ENCODE assay signal across 37 cellular contexts in genomic region chr7:39819514-39819913, GRCh38.
A peak's percentile ranks its signal among the peaks of the same experiment; 100 is the strongest.
DNase-seq lines count a peak whose midpoint lies in the region; ATAC-seq, FAIRE-seq and TF ChIP-seq lines count a peak whose summit lies in the region.
"Had no signal": no experiment of that assay in that cellular context is flagged by ENCODE, and none has a peak within 500 bp of the region (broad histone marks: within the 10 kb centered on the region; RNA-seq: fewer than 3 reads in every experiment).

No MANE protein-coding gene starts in this region.

- no peak overlapping the region for H2BK20ac ChIP-seq in H1 (ENCODE audit: low read length)

- H3K79me2 ChIP-seq in K562 (ENCODE audit: control insufficient read depth, insufficient read depth, low read length) (no peaks in the 10 kb centered on the region), H1 (ENCODE audit: control insufficient read depth in 1 of 2, insufficient read depth in 2 of 2, low read length in 2 of 2) (no peaks in the 10 kb centered on the region), neural progenitor cell (ENCODE audit: low read depth) (no peaks in the 10 kb centered on the region)

- no peak overlapping the region for H3K4me3 Mint-ChIP-seq in neural progenitor cell
- H3K4me3 Mint-ChIP-seq: B cell; CD14-positive monocyte; CD4-positive, alpha-beta memory T cell; CD4-positive, alpha-beta T cell; CD4-positive, CD25-positive, alpha-beta regulatory T cell; CD8-positive, alpha-beta memory T cell; CD8-positive, alpha-beta T cell had no signal

- POLR2A ChIA-PET in K562 (lab: Yijun Ruan, JAX) = no interaction called here
- POLR2A ChIA-PET in H1 (lab: Charles Lee; ENCODE audit: partially characterized antibody) = interaction anchor here (1.1 kb wide), 1 partner anchor 130 kb away, joined by 3 read pairs; the partner anchor contains the start of gene CDK13

- DNase-seq in K562 (ENCODE audit: extremely low read depth in 1 of 4, low spot score in 3 of 4) (no peak), H1 (ENCODE audit: low read depth in 1 of 2, low spot score in 2 of 2) (no peak), neural progenitor cell (ENCODE audit: low spot score) (no peak), glomerular visceral epithelial cell (ENCODE audit: extremely low spot score) (no peak), spleen (no peak)
- no peak for DNase-seq in effector memory CD4-positive, alpha-beta T cell
- DNase-seq: 8988T; ACHN; AML-193; BE2C; C1 segment of cervical spinal cord; Caco-2; Calu3; CD4-positive, alpha-beta memory T cell; CD4-positive, alpha-beta T cell; CD4-positive, CD25-positive, alpha-beta regulatory T cell; CD8-positive, alpha-beta memory T cell; CD8-positive, alpha-beta T cell; COR-L47; DMS 273 treated with DMSO at 0.1 percent for 48 hours; DMS153; DMS53; DMS79; DMS79 treated with DMSO at 0.1 percent for 48 hours; DND-41; EL had no signal

- no peak overlapping the region for H4K5ac ChIP-seq in H1 (ENCODE audit: insufficient read length, low read depth, low read length)

- H3K27ac ChIP-seq in VCaP (peak overlapping the region; percentile 8; the same call in 1 of the 2 replicates), K562 (ENCODE audit: extremely low read depth, low read depth, low read length) (no peak overlapping the region), H1 (ENCODE audit: low read depth, low read length) (no peak overlapping the region), neural progenitor cell (no peak overlapping the region), spleen (no peak overlapping the region)
- H3K27ac ChIP-seq in effector memory CD4-positive, alpha-beta T cell (ENCODE audit: insufficient read depth, low read length, poor library complexity, severe bottlenecking) = no peak overlapping the region
- H3K27ac ChIP-seq: 22Rv1; A549; BLaER1; BLaER1 treated with 17β-estradiol and CSF1 and Interleukin-3, amounts not matched to agents 10 nM and 100 nM; C4-2B had no signal

- no peaks in the 10 kb centered on the region for H3K9me3 ChIP-seq in K562 (replicated peaks; ENCODE audit: control insufficient read depth, insufficient read depth, low read depth, low read length)
- H3K9me3 ChIP-seq in H1 (ENCODE audit: insufficient read depth in 2 of 2, low read depth in 1 of 2, low read length in 1 of 2) = no peaks in the 10 kb centered on the region
- no peaks in the 10 kb centered on the region for H3K9me3 ChIP-seq in neural progenitor cell (ENCODE audit: low read depth)
- no peaks in the 10 kb centered on the region for H3K9me3 ChIP-seq in effector memory CD4-positive, alpha-beta T cell (ENCODE audit: control insufficient read depth, low read length)
- H3K9me3 ChIP-seq in spleen = no peaks in the 10 kb centered on the region
- H3K9me3 ChIP-seq: A549; BE2C; BLaER1; BLaER1 treated with 17β-estradiol and CSF1 and Interleukin-3, amounts not matched to agents 10 nM and 100 nM; Caco-2 had no signal

- FAIRE-seq in K562 (lab: Jason Lieb, UNC) (no peak), H1 (lab: Jason Lieb, UNC) (no peak)
- FAIRE-seq: A204.1, A549, D721Med had no signal

- no peak overlapping the region for H2BK15ac ChIP-seq in H1 (ENCODE audit: low read length)

- no peaks in the 10 kb centered on the region for H3K9me3 Mint-ChIP-seq in neural progenitor cell
- H3K9me3 Mint-ChIP-seq: CD14-positive monocyte; CD4-positive, alpha-beta memory T cell; CD4-positive, alpha-beta T cell; CD4-positive, CD25-positive, alpha-beta regulatory T cell; CD8-positive, alpha-beta memory T cell; CD8-positive, alpha-beta T cell had no signal

- no peak overlapping the region for H3K18ac ChIP-seq in H1 (ENCODE audit: extremely low read depth, low read length)

- H3K27me3 ChIP-seq in K562 (ENCODE audit: control insufficient read depth in 2 of 2, insufficient read depth in 2 of 2, low read length in 2 of 2) (peaks cover 5 to 14% of the 10 kb centered on the region in 2 experiments; a peak in 3 of 5 replicates), H1 (replicated peaks in 1 of 4; ENCODE audit: control insufficient read depth in 3 of 4, extremely low read depth in 1 of 4, insufficient read depth in 3 of 4, low read length in 3 of 4) (peaks cover 0 to 1% (median 0%) of the 10 kb centered on the region in 4 experiments; a peak in 1 of 7 replicates), neural progenitor cell (no peaks in the 10 kb centered on the region), spleen (replicated peaks in 1 of 7) (peaks cover 0 to 18% (median 0%) of the 10 kb centered on the region in 7 donors)
- H3K27me3 ChIP-seq in effector memory CD4-positive, alpha-beta T cell (replicated peaks; ENCODE audit: control insufficient read depth, insufficient read depth, low read length, poor library complexity, severe bottlenecking) = no peaks in the 10 kb centered on the region
- H3K27me3 ChIP-seq: BLaER1; BLaER1 treated with 17β-estradiol and CSF1 and Interleukin-3, amounts not matched to agents 10 nM and 100 nM had no signal

- H3K4me3 ChIP-seq in K562 (no peak overlapping the region), H1 (ENCODE audit: extremely low read depth in 1 of 4, insufficient read depth in 2 of 4, low read depth in 3 of 4, low read length in 4 of 4) (no peak overlapping the region), neural progenitor cell (no peak overlapping the region), spleen (no peak overlapping the region)
- H3K4me3 ChIP-seq in effector memory CD4-positive, alpha-beta T cell (ENCODE audit: insufficient read depth, low read depth, low read length, poor library complexity, severe bottlenecking) = no peak overlapping the region
- H3K4me3 ChIP-seq: A549; BLaER1; BLaER1 treated with 17β-estradiol and CSF1 and Interleukin-3, amounts not matched to agents 10 nM and 100 nM had no signal

- no peak overlapping the region for H3K56ac ChIP-seq in H1 (replicated peaks; ENCODE audit: insufficient read length, low read depth, low read length)

- TF ChIP-seq RAD21 in K562 (CRISPR knock-in tag; conservative IDR thresholded peaks at IDR 0.05 in 1 of 2, IDR thresholded peaks at IDR 0.05 in 1 of 2) = no peak
- TF ChIP-seq RAD21 in H1 (IDR thresholded peaks at IDR 0.05 in 1 of 2, conservative IDR thresholded peaks at IDR 0.05 in 1 of 2; ENCODE audit: low read depth in 2 of 2, low read length in 2 of 2) = no peak

- CTCF ChIA-PET in K562 (lab: Yijun Ruan, JAX; ENCODE audit: low intra/inter-chr PET ratio) (no interaction called here), H1 (lab: Charles Lee; ENCODE audit: partially characterized antibody) (interaction anchor here (0.9 to 1.1 kb wide), 6 partner anchors 9 to 76 kb away, joined by 3 to 5 read pairs (median 3); no protein-coding TSS in a partner anchor)

- no peaks in the 10 kb centered on the region for H3K9me1 ChIP-seq in K562 (ENCODE audit: control insufficient read depth, insufficient read depth, low read length)

- H3K9ac ChIP-seq in K562 (ENCODE audit: insufficient read depth in 1 of 2, low read depth in 2 of 2, low read length in 2 of 2) (no peak overlapping the region), H1 (replicated peaks in 1 of 4; ENCODE audit: extremely low read depth in 1 of 4, low read depth in 3 of 4, low read length in 3 of 4) (no peak overlapping the region), neural progenitor cell (no peak overlapping the region)
- H3K9ac ChIP-seq: BLaER1; BLaER1 treated with 17β-estradiol and CSF1 and Interleukin-3, amounts not matched to agents 10 nM and 100 nM had no signal

- BruUV-seq in K562 (replicated peaks; lab: Mats Ljungman, UMichigan) = no TSS peak

- H2BK12ac ChIP-seq in H1 (ENCODE audit: low read depth, low read length) = no peak overlapping the region

- H3K4me1 ChIP-seq in K562 (replicated peaks in 1 of 2; ENCODE audit: control insufficient read depth in 2 of 2, insufficient read depth in 2 of 2, low read length in 2 of 2) (no peaks in the 10 kb centered on the region; a peak in 1 of 5 replicates), H1 (replicated peaks in 1 of 4; ENCODE audit: control insufficient read depth in 3 of 4, insufficient read depth in 4 of 4, low read length in 3 of 4) (no peaks in the 10 kb centered on the region), neural progenitor cell (no peaks in the 10 kb centered on the region), spleen (no peaks in the 10 kb centered on the region)
- H3K4me1 ChIP-seq in effector memory CD4-positive, alpha-beta T cell (ENCODE audit: control insufficient read depth, insufficient read depth, low read length, poor library complexity, severe bottlenecking) = no peaks in the 10 kb centered on the region
- H3K4me1 ChIP-seq: A549; BLaER1; BLaER1 treated with 17β-estradiol and CSF1 and Interleukin-3, amounts not matched to agents 10 nM and 100 nM; Caco-2 had no signal

- in situ Hi-C loops in K562 (cut with MboI) = no loop called here

- no peaks in the 10 kb centered on the region for H3K4me1 Mint-ChIP-seq in neural progenitor cell
- H3K4me1 Mint-ChIP-seq: B cell; CD14-positive monocyte; CD4-positive, alpha-beta memory T cell; CD4-positive, CD25-positive, alpha-beta regulatory T cell; CD8-positive, alpha-beta memory T cell had no signal

- TF ChIP-seq POLR2A in K562 (conservative IDR thresholded peaks at IDR 0.05) (no peak), H1 (IDR thresholded peaks at IDR 0.05; ENCODE audit: control extremely low read depth in 1 of 2, low read depth in 2 of 2, low read length in 2 of 2) (no peak), spleen (IDR thresholded peaks at IDR 0.05) (no peak)

- H4K20me1 ChIP-seq in K562 (replicated peaks; ENCODE audit: control insufficient read depth, insufficient read depth, low read length) (no peaks in the 10 kb centered on the region), H1 (replicated peaks in 1 of 2; ENCODE audit: control insufficient read depth in 1 of 2, insufficient read depth in 2 of 2, low read length in 2 of 2) (no peaks in the 10 kb centered on the region), neural progenitor cell (ENCODE audit: low read depth) (no peaks in the 10 kb centered on the region)
- H4K20me1 ChIP-seq: BLaER1; BLaER1 treated with 17β-estradiol and CSF1 and Interleukin-3, amounts not matched to agents 10 nM and 100 nM had no signal

- no peak overlapping the region for H4K91ac ChIP-seq in H1 (replicated peaks; ENCODE audit: insufficient read length, low read length)

- H3F3A ChIP-seq in neural progenitor cell (ENCODE audit: low read depth) = no peaks in the 10 kb centered on the region

- H3K27me3 Mint-ChIP-seq in neural progenitor cell (ENCODE audit: insufficient read depth, low read depth) = peaks cover 7% of the 10 kb centered on the region

- no peak overlapping the region for H4K8ac ChIP-seq in H1 (ENCODE audit: extremely low read depth, insufficient read depth, low read length)

- no peak overlapping the region for H2AFZ ChIP-seq in K562 (ENCODE audit: low read depth, low read length)
- H2AFZ ChIP-seq in H1 (ENCODE audit: low read length) = peak overlapping the region; percentile 25; the same call in 1 of the 2 replicates
- H2AFZ ChIP-seq in neural progenitor cell (replicated peaks) = peak overlapping the region; percentile 6

- no peak overlapping the region for H2BK120ac ChIP-seq in H1 (replicated peaks; ENCODE audit: low read depth, low read length)

- H3K36me3 Mint-ChIP-seq in neural progenitor cell = no peaks in the 10 kb centered on the region
- H3K36me3 Mint-ChIP-seq: CD14-positive monocyte; CD4-positive, alpha-beta memory T cell; CD4-positive, CD25-positive, alpha-beta regulatory T cell; CD8-positive, alpha-beta memory T cell; CD8-positive, alpha-beta T cell had no signal

- H3K4me2 ChIP-seq in K562 (ENCODE audit: insufficient read depth, low read length) = no peak overlapping the region
- H3K4me2 ChIP-seq in H1 (ENCODE audit: insufficient read depth in 1 of 2, low read depth in 2 of 2, low read length in 2 of 2) = no peak overlapping the region
- H3K4me2 ChIP-seq in neural progenitor cell = no peak overlapping the region
- H3K4me2 ChIP-seq: A549; BLaER1; BLaER1 treated with 17β-estradiol and CSF1 and Interleukin-3, amounts not matched to agents 10 nM and 100 nM had no signal

- no peak for TF ChIP-seq CTCF in VCaP (conservative IDR thresholded peaks at IDR 0.05)
- TF ChIP-seq CTCF in K562 (IDR thresholded peaks at IDR 0.05 in 2 of 3, conservative IDR thresholded peaks at IDR 0.05 in 1 of 3; ENCODE audit: insufficient read depth in 2 of 3, low read depth in 1 of 3, low read length in 3 of 3) = no peak
- TF ChIP-seq CTCF in H1 (IDR thresholded peaks at IDR 0.05; ENCODE audit: control extremely low read depth in 1 of 3, insufficient read depth in 1 of 3, low read depth in 1 of 3, low read length in 3 of 3) = no peak
- TF ChIP-seq CTCF in neural progenitor cell (IDR thresholded peaks at IDR 0.05) = no peak
- TF ChIP-seq CTCF in spleen (IDR thresholded peaks at IDR 0.05 in 8 of 11, conservative IDR thresholded peaks at IDR 0.05 in 3 of 11) = no peak

- no peak overlapping the region for H3K23ac ChIP-seq in H1 (ENCODE audit: insufficient read length)

- TF ChIP-seq EP300 in K562 (IDR thresholded peaks at IDR 0.05; ENCODE audit: low read length) (no peak), H1 (IDR thresholded peaks at IDR 0.05; ENCODE audit: borderline replicate concordance in 1 of 2, low read depth in 2 of 2, low read length in 2 of 2) (no peak)

- H3K4ac ChIP-seq in H1 (replicated peaks; ENCODE audit: insufficient read length, low read depth, low read length) = no peak overlapping the region

- H2AK5ac ChIP-seq in H1 (ENCODE audit: low read depth, low read length) = no peak overlapping the region

- ATAC-seq in K562 (no peak), HG03460 (IDR thresholded peaks at IDR 0.05; ENCODE audit: unreplicated experiment) (no peak)
- ATAC-seq: A549; CD8-positive, alpha-beta T cell had no signal

- H3K23me2 ChIP-seq in H1 (ENCODE audit: low read depth, low read length) = no peaks in the 10 kb centered on the region

- H3K27ac Mint-ChIP-seq in neural progenitor cell = no peak overlapping the region
- H3K27ac Mint-ChIP-seq: B cell; CD14-positive monocyte; CD4-positive, alpha-beta memory T cell; CD4-positive, alpha-beta T cell; CD4-positive, CD25-positive, alpha-beta regulatory T cell; CD8-positive, alpha-beta memory T cell; CD8-positive, alpha-beta T cell had no signal

- no peak overlapping the region for H3K14ac ChIP-seq in H1 (ENCODE audit: insufficient read length)

- H3K36me3 ChIP-seq in K562 (ENCODE audit: control insufficient read depth, insufficient read depth, low read length) (no peaks in the 10 kb centered on the region), H1 (ENCODE audit: control insufficient read depth in 2 of 4, insufficient read depth in 4 of 4, low read length in 3 of 4) (no peaks in the 10 kb centered on the region), neural progenitor cell (no peaks in the 10 kb centered on the region), spleen (no peaks in the 10 kb centered on the region)
- H3K36me3 ChIP-seq in effector memory CD4-positive, alpha-beta T cell (ENCODE audit: control insufficient read depth, insufficient read depth, low read length) = no peaks in the 10 kb centered on the region
- H3K36me3 ChIP-seq: BE2C; BLaER1; BLaER1 treated with 17β-estradiol and CSF1 and Interleukin-3, amounts not matched to agents 10 nM and 100 nM had no signal

- no peak overlapping the region for H2BK5ac ChIP-seq in H1 (ENCODE audit: low read depth, low read length)

- intact Hi-C loops in K562 (cut with micrococcal nuclease) = no loop called here
- intact Hi-C loops in spleen (cut with DNase I; ENCODE audit: low total_unique reads) = no loop called here

- H3K79me1 ChIP-seq in H1 (ENCODE audit: low read depth, low read length) = no peaks in the 10 kb centered on the region
